In genomic region chr18:77119101-77119850, GRCh38 we compare ENCODE assay signal across 12 cellular contexts. TPM values are rescaled to one million over a fixed set of nuclear protein-coding genes. Genes with fewer than 3 reads are reported as not detected.
DNase-seq lines count a peak whose midpoint lies in the region; ATAC-seq, FAIRE-seq and TF ChIP-seq lines count a peak whose summit lies in the region.
"Had no signal": no experiment of that assay in that cellular context is flagged by ENCODE, and none has a peak within 500 bp of the region (broad histone marks: within the 10 kb centered on the region; RNA-seq: fewer than 3 reads in every experiment).

No MANE protein-coding gene starts in this region.

- CTCF ChIA-PET in CD4-positive, alpha-beta T cell (lab: Charles Lee) = no interaction called here
- CTCF ChIA-PET in K562 (lab: Yijun Ruan, JAX; ENCODE audit: low intra/inter-chr PET ratio) = no interaction called here

- TF ChIP-seq POLR2A in GM19193 (IDR thresholded peaks at IDR 0.05; ENCODE audit: extremely low read depth, insufficient read depth, insufficient read length) (peak; percentile 5), K562 (conservative IDR thresholded peaks at IDR 0.05) (no peak)

- no peaks in the 10 kb centered on the region for H3K9me3 ChIP-seq in CD4-positive, alpha-beta T cell (ENCODE audit: control insufficient read depth, low read length)
- no peaks in the 10 kb centered on the region for H3K9me3 ChIP-seq in K562 (replicated peaks; ENCODE audit: control insufficient read depth, insufficient read depth, low read depth, low read length)
- H3K9me3 ChIP-seq: SK-N-SH had no signal

- peak overlapping the region; percentile 27 for H3K27ac ChIP-seq in CD4-positive, alpha-beta T cell (ENCODE audit: low read depth, low read length)
- H3K27ac ChIP-seq in K562 (ENCODE audit: extremely low read depth, low read depth, low read length) = no peak overlapping the region

- POLR2A ChIA-PET in CD4-positive, alpha-beta T cell (lab: Charles Lee) = interaction anchor here (0.9 kb wide), 2 partner anchors 11 to 13 kb away, joined by 3 read pairs; partner anchors contain the start of gene MBP
- POLR2A ChIA-PET in K562 (lab: Yijun Ruan, JAX) = no interaction called here

- H4K20me1 ChIP-seq in K562 (replicated peaks; ENCODE audit: control insufficient read depth, insufficient read depth, low read length) = no peaks in the 10 kb centered on the region

- no peak overlapping the region for H2AFZ ChIP-seq in K562 (ENCODE audit: low read depth, low read length)

- H3K9ac ChIP-seq in K562 (ENCODE audit: insufficient read depth in 1 of 2, low read depth in 2 of 2, low read length in 2 of 2) = no peak overlapping the region
- H3K9ac ChIP-seq: SK-N-SH had no signal

- H3K9me3 Mint-ChIP-seq in CD4-positive, alpha-beta T cell = no peaks in the 10 kb centered on the region
- H3K9me3 Mint-ChIP-seq in natural killer cell treated with Interleukin-12 subunit alpha and Interleukin-12 subunit beta and Interleukin-15 and Interleukin-18, amount 100 ng/mL, for 72 hours = peaks cover 4% of the 10 kb centered on the region

- in situ Hi-C loops in K562 (cut with MboI) = no loop called here

- DNase-seq in CD4-positive, alpha-beta T cell = no peak
- DNase-seq in K562 (ENCODE audit: extremely low read depth in 1 of 4, low spot score in 3 of 4) (no peak), NCI-H2171 (lab: John Stamatoyannopoulos, UW) (no peak)
- peak; percentile 13 for DNase-seq in natural killer cell treated with Interleukin-12 subunit alpha and Interleukin-12 subunit beta and Interleukin-15 and Interleukin-18, amount 100 ng/mL, for 72 hours (ENCODE audit: low spot score)
- DNase-seq: GF-D8; NCI-H2081 treated with DMSO at 0.1 percent for 48 hours; SK-N-SH; stimulated activated CD4-positive, alpha-beta T cell treated with anti-CD3 and anti-CD28 coated beads, Interleukin-2, amount 100 ng/mL, for 24 hours had no signal

- no peaks in the 10 kb centered on the region for H3K79me2 ChIP-seq in K562 (ENCODE audit: control insufficient read depth, insufficient read depth, low read length)

- no peak overlapping the region for H3K4me3 Mint-ChIP-seq in CD4-positive, alpha-beta T cell
- H3K4me3 Mint-ChIP-seq in natural killer cell treated with Interleukin-12 subunit alpha and Interleukin-12 subunit beta and Interleukin-15 and Interleukin-18, amount 100 ng/mL, for 72 hours = peak overlapping the region; percentile 66

- no peak for TF ChIP-seq EP300 in K562 (IDR thresholded peaks at IDR 0.05; ENCODE audit: low read length)

- 4% methylated on average over 4 of the region's 12 CpGs for WGBS in K562 (ENCODE audit: insufficient coverage, low coverage, missing lambda C conversion rate)

- BruUV-seq in K562 (replicated peaks; lab: Mats Ljungman, UMichigan) = no TSS peak

- no peak for TF ChIP-seq RAD21 in K562 (CRISPR knock-in tag; conservative IDR thresholded peaks at IDR 0.05 in 1 of 2, IDR thresholded peaks at IDR 0.05 in 1 of 2)

- peak overlapping the region; percentile 83 for H3K27ac Mint-ChIP-seq in CD4-positive, alpha-beta T cell
- H3K27ac Mint-ChIP-seq in natural killer cell treated with Interleukin-12 subunit alpha and Interleukin-12 subunit beta and Interleukin-15 and Interleukin-18, amount 100 ng/mL, for 72 hours = peak overlapping the region; percentile 80 to 91

- peaks cover 90% of the 10 kb centered on the region for H3K4me1 Mint-ChIP-seq in CD4-positive, alpha-beta T cell (ENCODE audit: low read depth)
- H3K4me1 Mint-ChIP-seq in natural killer cell treated with Interleukin-12 subunit alpha and Interleukin-12 subunit beta and Interleukin-15 and Interleukin-18, amount 100 ng/mL, for 72 hours (ENCODE audit: low read depth in 2 of 2) = peaks cover 75 to 89% of the 10 kb centered on the region in 2 donors

- intact Hi-C loops in CD4-positive, alpha-beta T cell (cut with DNase I, micrococcal nuclease) = no loop called here
- intact Hi-C loops in K562 (cut with micrococcal nuclease) = no loop called here

- no peak overlapping the region for H3K4me3 ChIP-seq in K562

- no peaks in the 10 kb centered on the region for H3K27me3 ChIP-seq in CD4-positive, alpha-beta T cell (ENCODE audit: control insufficient read depth, insufficient read depth, low read length)
- H3K27me3 ChIP-seq in K562 (ENCODE audit: control insufficient read depth in 2 of 2, insufficient read depth in 2 of 2, low read length in 2 of 2) = peaks cover 0 to 17% of the 10 kb centered on the region in 2 experiments; a peak in 3 of 5 replicates

- no peak for TF ChIP-seq CTCF in CD4-positive, alpha-beta T cell (IDR thresholded peaks at IDR 0.05)
- TF ChIP-seq CTCF in K562 (IDR thresholded peaks at IDR 0.05 in 2 of 3, conservative IDR thresholded peaks at IDR 0.05 in 1 of 3; ENCODE audit: insufficient read depth in 2 of 3, low read depth in 1 of 3, low read length in 3 of 3) = no peak

- no peaks in the 10 kb centered on the region for H3K9me1 ChIP-seq in K562 (ENCODE audit: control insufficient read depth, insufficient read depth, low read length)

- no peak overlapping the region for H3K4me2 ChIP-seq in K562 (ENCODE audit: insufficient read depth, low read length)
- H3K4me2 ChIP-seq: SK-N-SH had no signal

- peaks cover 0 to 5% of the 10 kb centered on the region in 2 experiments; a peak in 1 of 5 replicates for H3K4me1 ChIP-seq in K562 (replicated peaks in 1 of 2; ENCODE audit: control insufficient read depth in 2 of 2, insufficient read depth in 2 of 2, low read length in 2 of 2)

- H3K36me3 Mint-ChIP-seq in CD4-positive, alpha-beta T cell (ENCODE audit: low read depth) = peaks cover 63% of the 10 kb centered on the region
- H3K36me3 Mint-ChIP-seq in natural killer cell treated with Interleukin-12 subunit alpha and Interleukin-12 subunit beta and Interleukin-15 and Interleukin-18, amount 100 ng/mL, for 72 hours = peaks cover 13% of the 10 kb centered on the region

- no peak for ATAC-seq in CD4-positive, alpha-beta T cell (ENCODE audit: poor library complexity)
- no peak for ATAC-seq in K562
- ATAC-seq in natural killer cell treated with Interleukin-12 subunit alpha and Interleukin-12 subunit beta and Interleukin-15 and Interleukin-18, amount 100 ng/mL, for 72 hours = no peak
- ATAC-seq in GM21619 (IDR thresholded peaks at IDR 0.05; ENCODE audit: unreplicated experiment) = no peak
- no peak for ATAC-seq in SK-N-SH treated with all-trans-retinoic acid at 6 μM for 48 hours
- ATAC-seq: activated CD4-positive, CD25-positive, alpha-beta regulatory T cell treated with anti-CD3 and anti-CD28 coated beads, Interleukin-2, amount 50 U/mL, for 24 hours had no signal

- no peak for FAIRE-seq in K562 (lab: Jason Lieb, UNC)

- H3K27me3 Mint-ChIP-seq in CD4-positive, alpha-beta T cell = no peaks in the 10 kb centered on the region
- no peaks in the 10 kb centered on the region for H3K27me3 Mint-ChIP-seq in natural killer cell treated with Interleukin-12 subunit alpha and Interleukin-12 subunit beta and Interleukin-15 and Interleukin-18, amount 100 ng/mL, for 72 hours

- H3K36me3 ChIP-seq in K562 (ENCODE audit: control insufficient read depth, insufficient read depth, low read length) = no peaks in the 10 kb centered on the region

TF ChIP-seq in K562, 482 proteins besides CTCF, POLR2A, EP300 and RAD21:
- TF ChIP-seq RHOXF2B (CRISPR knock-in tag; conservative IDR thresholded peaks at IDR 0.05) (no peak), ZKSCAN1 (IDR thresholded peaks at IDR 0.05; ENCODE audit: low read depth, low read length) (peak; percentile 71; the same call in 1 of the 2 replicates)

TF ChIP-seq in SK-N-SH treated with all-trans-retinoic acid at 6 μM for 48 hours, 23 proteins besides CTCF, POLR2A, EP300 and RAD21:
- no peak for TF ChIP-seq ZNF70 (CRISPR knock-in tag; IDR thresholded peaks at IDR 0.05)
- TF ChIP-seq CSDC2 (CRISPR knock-in tag; IDR thresholded peaks at IDR 0.05) = no peak
- TF ChIP-seq PATZ1 (CRISPR knock-in tag; IDR thresholded peaks at IDR 0.05; ENCODE audit: borderline replicate concordance) = no peak

RNA-seq across cellular contexts. Expression of gene MBP, which starts 13.3 kb away (rescaled TPM):
- total RNA-seq in CD4-positive, alpha-beta T cell = 10 to 100 TPM; 75.4 to 79.2 TPM
- not detected in 2 replicates for total RNA-seq in K562 (2011; cell fraction: chromatin; rRNA removed; ENCODE audit: low replicate concordance)
- total RNA-seq in K562 (2011; cell fraction: nucleolus; rRNA removed) = not detected in 2 replicates
- not detected in 2 replicates for total RNA-seq in K562 (2011; cell fraction: nucleoplasm; rRNA removed)
- total RNA-seq in K562 (2014; rRNA removed) = not detected in 2 replicates
- total RNA-seq in K562 (2014; rRNA removed; fragmentation: Illumina TruSeq; extraction: Trizol) = not detected in 2 replicates
- not detected in 2 replicates for total RNA-seq in K562 (2015; rRNA removed; fragmentation: Illumina TruSeq; extraction: Trizol)
- 0.09 and 0.34 TPM in 2 replicates for total RNA-seq in K562 (2021)
- polyA plus RNA-seq in K562 (2011; rRNA removed) = not detected in 2 replicates
- polyA plus RNA-seq in K562 (2011; cell fraction: cytosol; rRNA removed) = not detected in 2 replicates
- polyA plus RNA-seq in K562 (2011; cell fraction: nucleus; rRNA removed) = not detected in 2 replicates
- polyA plus RNA-seq in K562 (2012) = 0.08 TPM in 1 of 2 replicates, not detected in the other
- not detected in 2 replicates for polyA plus RNA-seq in K562 (2014; fragmentation: Illumina TruSeq; extraction: Trizol)
- polyA plus RNA-seq in K562 (2014; fragmentation: Nextera tagmentation; extraction: Ambion mirVana) = not detected
- not detected in 2 replicates for polyA plus RNA-seq in K562 (2014; rRNA removed)
- not detected in 2 replicates for polyA minus RNA-seq in K562 (2011; rRNA and poly(A)+ RNA removed)
- polyA minus RNA-seq in K562 (2011; cell fraction: cytosol; rRNA and poly(A)+ RNA removed) = 1.9 TPM in 1 of 2 replicates, not detected in the other
- polyA minus RNA-seq in K562 (2011; cell fraction: nucleus; rRNA and poly(A)+ RNA removed) = not detected in 2 replicates
- 10 to 100 TPM; 62.5 to 77.6 TPM for total RNA-seq in natural killer cell treated with Interleukin-12 subunit alpha and Interleukin-12 subunit beta and Interleukin-15 and Interleukin-18, amount 100 ng/mL, for 72 hours

Comparison
In these comparisons a context has a peak if more than half of its experiments do, and no peak if none do; other contexts are left out.
1. RNA of gene MBP, which starts 13.3 kb away (total RNA-seq): 75.4 to 79.2 TPM in CD4-positive, alpha-beta T cell and 62.5 to 77.6 TPM in natural killer cell treated with Interleukin-12 subunit alpha and Interleukin-12 subunit beta and Interleukin-15 and Interleukin-18, amount 100 ng/mL, for 72 hours; 0.09 to 0.34 TPM in K562; every median in the first group is over 10 times any median in the second.